ENCODE assay signal across 18 cellular contexts in the genomic region with DNA sequence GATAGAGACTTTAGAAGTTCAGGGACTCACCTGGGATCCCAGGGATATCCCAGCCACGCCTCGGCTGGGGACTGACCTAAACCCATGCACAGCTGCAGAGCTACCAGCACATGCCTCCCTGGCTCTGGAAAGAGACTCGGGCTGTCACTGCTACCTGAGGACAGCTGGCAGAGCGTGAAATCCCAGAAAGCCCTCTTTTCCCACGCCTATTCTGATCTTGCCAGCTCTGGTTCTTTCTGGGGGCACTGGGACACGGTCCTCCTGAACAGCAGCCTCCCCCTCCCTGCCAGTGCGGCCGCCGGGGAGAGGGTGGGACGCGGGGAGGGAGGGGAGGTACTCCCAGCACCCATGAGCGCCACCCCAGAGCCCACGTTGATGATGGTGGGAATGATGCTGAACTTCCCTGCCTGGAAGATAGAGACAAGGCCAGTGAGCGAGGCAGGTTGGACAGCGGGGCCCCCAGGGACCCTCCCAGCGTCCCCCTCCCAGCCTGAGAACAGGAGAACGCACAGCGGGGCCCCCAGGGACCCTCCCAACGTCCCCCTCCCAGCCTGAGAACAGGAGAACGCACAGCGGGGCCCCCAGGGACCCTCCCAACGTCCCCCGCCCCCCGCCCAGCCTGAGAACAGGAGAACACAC. TPM values are rescaled to one million over a fixed set of nuclear protein-coding genes. Genes with fewer than 3 reads are reported as not detected.
DNase-seq lines count a peak whose midpoint lies in the region; ATAC-seq, FAIRE-seq and TF ChIP-seq lines count a peak whose summit lies in the region.
"Had no signal": no experiment of that assay in that cellular context is flagged by ENCODE, and none has a peak within 500 bp of the region (broad histone marks: within the 10 kb centered on the region; RNA-seq: fewer than 3 reads in every experiment).

No MANE protein-coding gene starts in this region.

- peaks cover 0 to 6% (median 0%) of the 10 kb centered on the region in 11 experiments; a peak in 1 of 22 replicates for H3K36me3 ChIP-seq in BLaER1 treated with 17β-estradiol and CSF1 and Interleukin-3, amounts not matched to agents 10 nM and 100 nM
- H3K36me3 ChIP-seq in HEK293 (ENCODE audit: control insufficient read depth in 2 of 2, insufficient read depth in 1 of 2, low read length in 2 of 2) (no peaks in the 10 kb centered on the region), SJCRH30 (no peaks in the 10 kb centered on the region), kidney (ENCODE audit: control insufficient read depth in 1 of 2, insufficient read depth in 2 of 2, low read length in 2 of 2) (no peaks in the 10 kb centered on the region)

- no peaks in the 10 kb centered on the region for H3K9me3 ChIP-seq in BLaER1 treated with 17β-estradiol and CSF1 and Interleukin-3, amounts not matched to agents 10 nM and 100 nM (replicated peaks in 1 of 11)
- H3K9me3 ChIP-seq in HEK293 (ENCODE audit: control insufficient read depth, insufficient read depth, low read depth, low read length): no peaks in the 10 kb centered on the region
- no peaks in the 10 kb centered on the region for H3K9me3 ChIP-seq in SJCRH30 (replicated peaks)
- no peaks in the 10 kb centered on the region for H3K9me3 ChIP-seq in kidney (ENCODE audit: control insufficient read depth in 1 of 2, low read length in 2 of 2)

- H3K9ac ChIP-seq in BLaER1 treated with 17β-estradiol and CSF1 and Interleukin-3, amounts not matched to agents 10 nM and 100 nM: peak overlapping the region in 1 of 11 experiments; percentile 37; a peak in 1 of 22 replicates
- H3K9ac ChIP-seq in kidney (ENCODE audit: low read length in 2 of 2): no peak overlapping the region

- no peak for FAIRE-seq in kidney (lab: Jason Lieb, UNC)
- FAIRE-seq: HepG2 had no signal

- peaks cover 0 to 23% (median 0%) of the 10 kb centered on the region in 11 experiments; a peak in 5 of 22 replicates for H3K27me3 ChIP-seq in BLaER1 treated with 17β-estradiol and CSF1 and Interleukin-3, amounts not matched to agents 10 nM and 100 nM
- H3K27me3 ChIP-seq in SJCRH30: no peaks in the 10 kb centered on the region

- 0 out of 22 replicates have a peak overlapping the region, but pooled peaks of 1 of the 11 experiments have one; percentile 27 for H3K27ac ChIP-seq in BLaER1 treated with 17β-estradiol and CSF1 and Interleukin-3, amounts not matched to agents 10 nM and 100 nM
- no peak overlapping the region for H3K27ac ChIP-seq in HEK293 (ENCODE audit: extremely low read depth, low read depth, low read length)
- H3K27ac ChIP-seq in SJCRH30: no peak overlapping the region
- H3K27ac ChIP-seq in kidney (ENCODE audit: low read depth in 2 of 2, low read length in 2 of 2): no peak overlapping the region

- H3K4me1 ChIP-seq in BLaER1 treated with 17β-estradiol and CSF1 and Interleukin-3, amounts not matched to agents 10 nM and 100 nM: peaks cover 9 to 45% (median 30%) of the 10 kb centered on the region in 10 experiments; a peak in 19 of 20 replicates
- H3K4me1 ChIP-seq in HEK293 (ENCODE audit: control insufficient read depth, insufficient read depth, low read length): no peaks in the 10 kb centered on the region
- no peaks in the 10 kb centered on the region for H3K4me1 ChIP-seq in SJCRH30
- no peaks in the 10 kb centered on the region for H3K4me1 ChIP-seq in kidney (ENCODE audit: control insufficient read depth in 1 of 2, insufficient read depth in 1 of 2, low read depth in 1 of 2, low read length in 2 of 2)

- POLR2A ChIA-PET in HEK293 (lab: Yijun Ruan, JAX): no interaction called here

- DNase-seq in SJCRH30: peak; percentile 42 to 69
- peak; percentile 33 for DNase-seq in kidney
- DNase-seq in 8988T: no peak
- DNase-seq in cerebellar cortex (ENCODE audit: low spot score): no peak
- no peak for DNase-seq in T-helper 1 cell
- DNase-seq: DMS 273 treated with DMSO at 0.1 percent for 48 hours, H9, Kasumi-1, NCI-H1417, NCI-H1930, NCI-H345, NCI-H69, SIG-M5 had no signal

- peak overlapping the region in 9 of 11 experiments; percentile 24 to 83 (median 49); a peak in 13 of 22 replicates for H3K4me2 ChIP-seq in BLaER1 treated with 17β-estradiol and CSF1 and Interleukin-3, amounts not matched to agents 10 nM and 100 nM

- ATAC-seq in HG03095 (IDR thresholded peaks at IDR 0.05; ENCODE audit: unreplicated experiment): no peak
- ATAC-seq: HepG2, Panc1 had no signal

- CTCF ChIA-PET in HEK293 (lab: Yijun Ruan, JAX): no interaction called here

- H4K20me1 ChIP-seq in BLaER1 treated with 17β-estradiol and CSF1 and Interleukin-3, amounts not matched to agents 10 nM and 100 nM: peaks cover 0 to 19% (median 0%) of the 10 kb centered on the region in 11 experiments; a peak in 8 of 22 replicates

- H3K4me3 ChIP-seq in BLaER1 treated with 17β-estradiol and CSF1 and Interleukin-3, amounts not matched to agents 10 nM and 100 nM: no peak overlapping the region
- H3K4me3 ChIP-seq in HEK293 (ENCODE audit: low read depth, low read length): no peak overlapping the region
- no peak overlapping the region for H3K4me3 ChIP-seq in SJCRH30
- no peak overlapping the region for H3K4me3 ChIP-seq in kidney (ENCODE audit: low read length in 2 of 2)

- no peak for TF ChIP-seq CTCF in HEK293 (tag by site-specific recombination; IDR thresholded peaks at IDR 0.05)
- TF ChIP-seq CTCF in kidney (IDR thresholded peaks at IDR 0.05; ENCODE audit: borderline replicate concordance, extremely low read depth, insufficient read depth): no peak

- intact Hi-C loops in kidney (cut with DNase I): no loop called here

TF ChIP-seq in HEK293, 187 proteins besides CTCF, POLR2A, EP300 and RAD21:
- TF ChIP-seq ZNF776 (tag by site-specific recombination; IDR thresholded peaks at IDR 0.05; ENCODE audit: borderline replicate concordance) (no peak), ZNF792 (tag by site-specific recombination; IDR thresholded peaks at IDR 0.05) (no peak), ZNF138 (tag by site-specific recombination; IDR thresholded peaks at IDR 0.05; ENCODE audit: borderline replicate concordance) (no peak), ZFHX2 (tag by site-specific recombination; conservative IDR thresholded peaks at IDR 0.05) (no peak), ZNF169 (tag by site-specific recombination; IDR thresholded peaks at IDR 0.05) (no peak), ZNF600 (tag by site-specific recombination; IDR thresholded peaks at IDR 0.05) (peak; percentile 43; the same call in 1 of the 2 replicates)
- TF ChIP-seq, protein P1, sequence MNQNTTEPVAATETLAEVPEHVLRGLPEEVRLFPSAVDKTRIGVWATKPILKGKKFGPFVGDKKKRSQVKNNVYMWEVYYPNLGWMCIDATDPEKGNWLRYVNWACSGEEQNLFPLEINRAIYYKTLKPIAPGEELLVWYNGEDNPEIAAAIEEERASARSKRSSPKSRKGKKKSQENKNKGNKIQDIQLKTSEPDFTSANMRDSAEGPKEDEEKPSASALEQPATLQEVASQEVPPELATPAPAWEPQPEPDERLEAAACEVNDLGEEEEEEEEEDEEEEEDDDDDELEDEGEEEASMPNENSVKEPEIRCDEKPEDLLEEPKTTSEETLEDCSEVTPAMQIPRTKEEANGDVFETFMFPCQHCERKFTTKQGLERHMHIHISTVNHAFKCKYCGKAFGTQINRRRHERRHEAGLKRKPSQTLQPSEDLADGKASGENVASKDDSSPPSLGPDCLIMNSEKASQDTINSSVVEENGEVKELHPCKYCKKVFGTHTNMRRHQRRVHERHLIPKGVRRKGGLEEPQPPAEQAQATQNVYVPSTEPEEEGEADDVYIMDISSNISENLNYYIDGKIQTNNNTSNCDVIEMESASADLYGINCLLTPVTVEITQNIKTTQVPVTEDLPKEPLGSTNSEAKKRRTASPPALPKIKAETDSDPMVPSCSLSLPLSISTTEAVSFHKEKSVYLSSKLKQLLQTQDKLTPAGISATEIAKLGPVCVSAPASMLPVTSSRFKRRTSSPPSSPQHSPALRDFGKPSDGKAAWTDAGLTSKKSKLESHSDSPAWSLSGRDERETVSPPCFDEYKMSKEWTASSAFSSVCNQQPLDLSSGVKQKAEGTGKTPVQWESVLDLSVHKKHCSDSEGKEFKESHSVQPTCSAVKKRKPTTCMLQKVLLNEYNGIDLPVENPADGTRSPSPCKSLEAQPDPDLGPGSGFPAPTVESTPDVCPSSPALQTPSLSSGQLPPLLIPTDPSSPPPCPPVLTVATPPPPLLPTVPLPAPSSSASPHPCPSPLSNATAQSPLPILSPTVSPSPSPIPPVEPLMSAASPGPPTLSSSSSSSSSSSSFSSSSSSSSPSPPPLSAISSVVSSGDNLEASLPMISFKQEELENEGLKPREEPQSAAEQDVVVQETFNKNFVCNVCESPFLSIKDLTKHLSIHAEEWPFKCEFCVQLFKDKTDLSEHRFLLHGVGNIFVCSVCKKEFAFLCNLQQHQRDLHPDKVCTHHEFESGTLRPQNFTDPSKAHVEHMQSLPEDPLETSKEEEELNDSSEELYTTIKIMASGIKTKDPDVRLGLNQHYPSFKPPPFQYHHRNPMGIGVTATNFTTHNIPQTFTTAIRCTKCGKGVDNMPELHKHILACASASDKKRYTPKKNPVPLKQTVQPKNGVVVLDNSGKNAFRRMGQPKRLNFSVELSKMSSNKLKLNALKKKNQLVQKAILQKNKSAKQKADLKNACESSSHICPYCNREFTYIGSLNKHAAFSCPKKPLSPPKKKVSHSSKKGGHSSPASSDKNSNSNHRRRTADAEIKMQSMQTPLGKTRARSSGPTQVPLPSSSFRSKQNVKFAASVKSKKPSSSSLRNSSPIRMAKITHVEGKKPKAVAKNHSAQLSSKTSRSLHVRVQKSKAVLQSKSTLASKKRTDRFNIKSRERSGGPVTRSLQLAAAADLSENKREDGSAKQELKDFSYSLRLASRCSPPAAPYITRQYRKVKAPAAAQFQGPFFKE (tag by site-specific recombination; IDR thresholded peaks at IDR 0.05; ENCODE audit: borderline replicate concordance): no peak

RNA-seq across cellular contexts. Expression of gene P2RX5, which starts 10.7 kb away (rescaled TPM):
- 1.2 and 3.0 TPM in 2 replicates for total RNA-seq in SJCRH30 (2014; rRNA removed; shearing (Covaris generic))
- total RNA-seq in kidney: 8.4 TPM
- polyA plus RNA-seq in kidney (ENCODE audit: insufficient read depth, low read depth, low replicate concordance): not detected

RNA-seq across cellular contexts. Expression of gene EMC6, which starts 16.7 kb away (rescaled TPM):
- total RNA-seq in SJCRH30 (2014; rRNA removed; shearing (Covaris generic)): 25.3 and 27.9 TPM in 2 replicates
- 25.6 TPM for total RNA-seq in kidney
- 77.1 TPM for polyA plus RNA-seq in kidney (ENCODE audit: insufficient read depth, low read depth, low replicate concordance)

RNA-seq across cellular contexts. Expression of gene TAX1BP3, which starts 16.9 kb away (rescaled TPM):
- 27.6 and 28.6 TPM in 2 replicates for total RNA-seq in SJCRH30 (2014; rRNA removed; shearing (Covaris generic))
- 158 TPM for total RNA-seq in kidney
- 128 TPM for polyA plus RNA-seq in kidney (ENCODE audit: insufficient read depth, low read depth, low replicate concordance)

RNA-seq across cellular contexts. Expression of gene HASPIN, which starts 38.4 kb away (rescaled TPM):
- total RNA-seq in SJCRH30 (2014; rRNA removed; shearing (Covaris generic)): 15.2 and 15.9 TPM in 2 replicates
- total RNA-seq in kidney: 0.38 TPM
- polyA plus RNA-seq in kidney (ENCODE audit: insufficient read depth, low read depth, low replicate concordance): not detected

RNA-seq across cellular contexts. Expression of gene CTNS, which starts 48.7 kb away (rescaled TPM):
- total RNA-seq in SJCRH30 (2014; rRNA removed; shearing (Covaris generic)): 6.0 and 8.1 TPM in 2 replicates
- 15.7 TPM for total RNA-seq in kidney
- 11.9 TPM for polyA plus RNA-seq in kidney (ENCODE audit: insufficient read depth, low read depth, low replicate concordance)

Comparison
In these comparisons a context has a peak if more than half of its experiments do, and no peak if none do; other contexts are left out.
1. DNase-seq: peak in SJCRH30 (2 of 2) and kidney (single experiment); none in 8988T (single experiment), cerebellar cortex (single experiment) and T-helper 1 cell (0 of 5).